In the genomic region with DNA sequence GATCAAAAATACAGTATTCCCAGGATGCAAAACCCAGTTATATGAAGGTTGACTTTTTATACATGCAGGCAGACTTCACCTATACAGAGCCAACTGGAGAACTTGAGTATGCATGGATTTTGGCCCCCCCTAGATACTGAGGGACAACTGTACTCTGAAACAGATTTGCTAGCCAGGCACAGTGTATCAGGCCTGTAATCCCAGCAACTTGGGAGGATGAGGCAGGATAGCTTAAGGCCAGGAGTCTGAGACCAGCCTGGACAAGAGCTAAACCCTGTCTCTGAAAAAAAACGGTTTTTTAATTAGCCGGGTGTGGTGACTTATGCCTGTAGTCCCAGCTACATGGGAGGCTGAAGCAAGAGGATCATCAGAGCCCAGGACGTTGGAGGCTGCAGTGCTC, we compare ENCODE assay signal across 29 cellular contexts.
"Had no signal": no experiment of that assay in that cellular context is flagged by ENCODE, and none has a peak within 500 bp of the region (broad histone marks: within the 10 kb centered on the region; RNA-seq: fewer than 3 reads in every experiment).

No MANE protein-coding gene starts in this region.

- FAIRE-seq: TTC549 had no signal

- H3K9me3 Mint-ChIP-seq: activated B cell treated with CpG ODN at 0.5 μM for 24 hours; activated CD4-positive, alpha-beta memory T cell treated with anti-CD3 and anti-CD28 coated beads, Interleukin-2, amount 10 ng/mL, durations not matched to agents 7 days and 5 days; activated naive CD4-positive, alpha-beta T cell treated with anti-CD3 and anti-CD28 coated beads, Interleukin-2, amount 50 U/mL, for 24 hours; activated naive CD8-positive, alpha-beta T cell treated with anti-CD3 and anti-CD28 coated beads, Interleukin-2, amount 10 ng/mL, durations not matched to agents 7 days and 5 days; activated T-cell treated with anti-CD3 and anti-CD28 coated beads, Interleukin-2, amount 50 U/mL, for 72 hours; activated T-helper 17 cell treated with anti-CD3 and anti-CD28 coated beads, Interleukin-2, amount 50 U/mL, for 72 hours; central memory CD8-positive, alpha-beta T cell; T-helper 1 cell treated with Interleukin-12 subunit alpha and Interleukin-12 subunit beta and Interleukin-4 antibody, amounts not matched to agents 30 μg/mL and 1 μg/mL, for 36 hours; T-helper 2 cell treated with Interferon-gamma antibody and Interleukin-4, amounts not matched to agents 5 μg/mL and 100 μg/mL, for 36 hours had no signal

- H3K4me3 ChIP-seq: ascending aorta, cardiac muscle cell, Peyer's patch, SJSA1 had no signal

- ATAC-seq: activated T-cell treated with anti-CD3 and anti-CD28 coated beads, Interleukin-2, amount 50 U/mL, for 72 hours; activated T-helper 17 cell treated with anti-CD3 and anti-CD28 coated beads, Interleukin-2, amount 50 U/mL, for 72 hours had no signal

- H3K36me3 ChIP-seq: ascending aorta, cardiac muscle cell, Peyer's patch had no signal

- H3K4me3 Mint-ChIP-seq: activated B cell treated with CpG ODN at 0.5 μM for 24 hours; activated CD4-positive, alpha-beta memory T cell treated with anti-CD3 and anti-CD28 coated beads, Interleukin-2, amount 10 ng/mL, durations not matched to agents 7 days and 5 days; activated naive CD4-positive, alpha-beta T cell treated with anti-CD3 and anti-CD28 coated beads, Interleukin-2, amount 50 U/mL, for 24 hours; activated naive CD8-positive, alpha-beta T cell treated with anti-CD3 and anti-CD28 coated beads, Interleukin-2, amount 10 ng/mL, durations not matched to agents 7 days and 5 days; activated T-cell treated with anti-CD3 and anti-CD28 coated beads, Interleukin-2, amount 50 U/mL, for 72 hours; activated T-helper 17 cell treated with anti-CD3 and anti-CD28 coated beads, Interleukin-2, amount 50 U/mL, for 72 hours; central memory CD8-positive, alpha-beta T cell; T-helper 1 cell treated with Interleukin-12 subunit alpha and Interleukin-12 subunit beta and Interleukin-4 antibody, amounts not matched to agents 30 μg/mL and 1 μg/mL, for 36 hours; T-helper 2 cell treated with Interferon-gamma antibody and Interleukin-4, amounts not matched to agents 5 μg/mL and 100 μg/mL, for 36 hours had no signal

- H3K4me1 ChIP-seq: SJSA1 had no signal

- H3K27ac ChIP-seq: ascending aorta, Peyer's patch, SJSA1 had no signal

- H3K27me3 ChIP-seq: ascending aorta, cardiac muscle cell, Peyer's patch, SJSA1 had no signal

- H3K27me3 Mint-ChIP-seq: activated B cell treated with CpG ODN at 0.5 μM for 24 hours; activated CD4-positive, alpha-beta memory T cell treated with anti-CD3 and anti-CD28 coated beads, Interleukin-2, amount 10 ng/mL, durations not matched to agents 7 days and 5 days; activated naive CD4-positive, alpha-beta T cell treated with anti-CD3 and anti-CD28 coated beads, Interleukin-2, amount 50 U/mL, for 24 hours; activated naive CD8-positive, alpha-beta T cell treated with anti-CD3 and anti-CD28 coated beads, Interleukin-2, amount 10 ng/mL, durations not matched to agents 7 days and 5 days; activated T-helper 17 cell treated with anti-CD3 and anti-CD28 coated beads, Interleukin-2, amount 50 U/mL, for 72 hours; central memory CD8-positive, alpha-beta T cell had no signal

- H3K27ac Mint-ChIP-seq: activated B cell treated with CpG ODN at 0.5 μM for 24 hours; activated CD4-positive, alpha-beta memory T cell treated with anti-CD3 and anti-CD28 coated beads, Interleukin-2, amount 10 ng/mL, durations not matched to agents 7 days and 5 days; activated naive CD8-positive, alpha-beta T cell treated with anti-CD3 and anti-CD28 coated beads, Interleukin-2, amount 10 ng/mL, durations not matched to agents 7 days and 5 days; activated T-cell treated with anti-CD3 and anti-CD28 coated beads, Interleukin-2, amount 50 U/mL, for 72 hours; activated T-helper 17 cell treated with anti-CD3 and anti-CD28 coated beads, Interleukin-2, amount 50 U/mL, for 72 hours; T-helper 1 cell treated with Interleukin-12 subunit alpha and Interleukin-12 subunit beta and Interleukin-4 antibody, amounts not matched to agents 30 μg/mL and 1 μg/mL, for 36 hours; T-helper 2 cell treated with Interferon-gamma antibody and Interleukin-4, amounts not matched to agents 5 μg/mL and 100 μg/mL, for 36 hours had no signal

- H3K4me2 ChIP-seq: SK-N-SH had no signal

- DNase-seq: activated B cell treated with CpG ODN at 0.5 μM for 24 hours; activated CD4-positive, alpha-beta memory T cell treated with anti-CD3 and anti-CD28 coated beads, Interleukin-2, amount 10 ng/mL, durations not matched to agents 7 days and 5 days; activated CD4-positive, alpha-beta T cell treated with anti-CD3 and anti-CD28 coated beads for 48 hours; activated CD4-positive, CD25-positive, alpha-beta regulatory T cell treated with anti-CD3 and anti-CD28 coated beads, Interleukin-2, amount 50 U/mL, for 72 hours; activated effector memory CD4-positive, alpha-beta T cell treated with anti-CD3 and anti-CD28 coated beads, Interleukin-2, amount 50 U/mL, for 16 hours; activated naive CD4-positive, alpha-beta T cell treated with Interleukin-2 at 50 U/mL for 16 hours; activated naive CD8-positive, alpha-beta T cell treated with anti-CD3 and anti-CD28 coated beads, Interleukin-2, amount 10 ng/mL, durations not matched to agents 7 days and 5 days; activated T-cell treated with anti-CD3 and anti-CD28 coated beads, Interleukin-2, amount 50 U/mL, for 1 hour; activated T-cell treated with anti-CD3 and anti-CD28 coated beads, Interleukin-2, amount 50 U/mL, for 72 hours; amygdala; NCI-H1105; NCI-H1417 treated with DMSO at 0.1 percent for 48 hours; NCI-H187 treated with DMSO at 0.1 percent for 48 hours; NCI-H226; NCI-H446 treated with DMSO at 0.1 percent for 48 hours; NCI-H774; Peyer's patch; RPMI8226; SHP77 treated with DMSO at 0.1 percent for 48 hours; SK-N-SH had no signal

- H3K9ac ChIP-seq: SK-N-SH had no signal

- H3K9me3 ChIP-seq: ascending aorta, Peyer's patch, SJSA1, SK-N-SH had no signal
